In the genomic region with DNA sequence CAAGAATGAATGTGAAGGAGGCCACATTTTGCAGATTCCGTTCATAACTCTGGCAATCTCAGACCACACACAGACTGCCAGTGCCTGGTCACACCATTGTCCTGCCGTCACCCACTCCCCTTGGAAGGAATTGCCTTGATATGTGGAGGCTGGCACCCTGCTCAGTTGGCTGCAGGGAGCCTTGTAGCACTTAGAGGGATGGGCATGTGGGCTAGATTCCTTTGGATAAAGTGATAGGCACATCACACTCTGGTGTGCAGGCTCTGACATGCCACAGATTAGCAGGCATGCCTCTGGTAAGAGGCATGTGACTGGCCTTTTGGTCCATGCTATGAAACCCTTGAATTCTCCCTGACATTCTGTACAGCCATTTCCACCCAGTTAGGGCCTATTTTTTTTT, we compare ENCODE assay signal across 2 cellular contexts.
TF ChIP-seq lines count a peak whose summit lies in the region.

No MANE protein-coding gene starts in this region.

TF ChIP-seq in SK-N-SH treated with all-trans-retinoic acid at 6 μM for 48 hours, 23 proteins besides CTCF, POLR2A, EP300 and RAD21:
- TF ChIP-seq, protein P1, sequence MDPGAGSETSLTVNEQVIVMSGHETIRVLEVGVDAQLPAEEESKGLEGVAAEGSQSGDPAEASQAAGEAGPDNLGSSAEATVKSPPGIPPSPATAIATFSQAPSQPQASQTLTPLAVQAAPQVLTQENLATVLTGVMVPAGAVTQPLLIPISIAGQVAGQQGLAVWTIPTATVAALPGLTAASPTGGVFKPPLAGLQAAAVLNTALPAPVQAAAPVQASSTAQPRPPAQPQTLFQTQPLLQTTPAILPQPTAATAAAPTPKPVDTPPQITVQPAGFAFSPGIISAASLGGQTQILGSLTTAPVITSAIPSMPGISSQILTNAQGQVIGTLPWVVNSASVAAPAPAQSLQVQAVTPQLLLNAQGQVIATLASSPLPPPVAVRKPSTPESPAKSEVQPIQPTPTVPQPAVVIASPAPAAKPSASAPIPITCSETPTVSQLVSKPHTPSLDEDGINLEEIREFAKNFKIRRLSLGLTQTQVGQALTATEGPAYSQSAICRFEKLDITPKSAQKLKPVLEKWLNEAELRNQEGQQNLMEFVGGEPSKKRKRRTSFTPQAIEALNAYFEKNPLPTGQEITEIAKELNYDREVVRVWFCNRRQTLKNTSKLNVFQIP (CRISPR knock-in tag; IDR thresholded peaks at IDR 0.05; ENCODE audit: borderline replicate concordance, low read depth) = no peak
- no peak for TF ChIP-seq ZFP30 (CRISPR knock-in tag; IDR thresholded peaks at IDR 0.05)
- TF ChIP-seq SNAI2 (CRISPR knock-in tag; IDR thresholded peaks at IDR 0.05) = no peak
- TF ChIP-seq ESRRG (CRISPR knock-in tag; IDR thresholded peaks at IDR 0.05) = no peak
- TF ChIP-seq, protein P2, sequence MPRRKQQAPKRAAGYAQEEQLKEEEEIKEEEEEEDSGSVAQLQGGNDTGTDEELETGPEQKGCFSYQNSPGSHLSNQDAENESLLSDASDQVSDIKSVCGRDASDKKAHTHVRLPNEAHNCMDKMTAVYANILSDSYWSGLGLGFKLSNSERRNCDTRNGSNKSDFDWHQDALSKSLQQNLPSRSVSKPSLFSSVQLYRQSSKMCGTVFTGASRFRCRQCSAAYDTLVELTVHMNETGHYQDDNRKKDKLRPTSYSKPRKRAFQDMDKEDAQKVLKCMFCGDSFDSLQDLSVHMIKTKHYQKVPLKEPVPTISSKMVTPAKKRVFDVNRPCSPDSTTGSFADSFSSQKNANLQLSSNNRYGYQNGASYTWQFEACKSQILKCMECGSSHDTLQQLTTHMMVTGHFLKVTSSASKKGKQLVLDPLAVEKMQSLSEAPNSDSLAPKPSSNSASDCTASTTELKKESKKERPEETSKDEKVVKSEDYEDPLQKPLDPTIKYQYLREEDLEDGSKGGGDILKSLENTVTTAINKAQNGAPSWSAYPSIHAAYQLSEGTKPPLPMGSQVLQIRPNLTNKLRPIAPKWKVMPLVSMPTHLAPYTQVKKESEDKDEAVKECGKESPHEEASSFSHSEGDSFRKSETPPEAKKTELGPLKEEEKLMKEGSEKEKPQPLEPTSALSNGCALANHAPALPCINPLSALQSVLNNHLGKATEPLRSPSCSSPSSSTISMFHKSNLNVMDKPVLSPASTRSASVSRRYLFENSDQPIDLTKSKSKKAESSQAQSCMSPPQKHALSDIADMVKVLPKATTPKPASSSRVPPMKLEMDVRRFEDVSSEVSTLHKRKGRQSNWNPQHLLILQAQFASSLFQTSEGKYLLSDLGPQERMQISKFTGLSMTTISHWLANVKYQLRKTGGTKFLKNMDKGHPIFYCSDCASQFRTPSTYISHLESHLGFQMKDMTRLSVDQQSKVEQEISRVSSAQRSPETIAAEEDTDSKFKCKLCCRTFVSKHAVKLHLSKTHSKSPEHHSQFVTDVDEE (CRISPR knock-in tag; IDR thresholded peaks at IDR 0.05) = no peak
- no peak for TF ChIP-seq CSDC2 (CRISPR knock-in tag; IDR thresholded peaks at IDR 0.05)
- TF ChIP-seq OSR1 (CRISPR knock-in tag; IDR thresholded peaks at IDR 0.05) = no peak
- TF ChIP-seq ZNF8 (CRISPR knock-in tag; IDR thresholded peaks at IDR 0.05) = no peak
- TF ChIP-seq, protein P3, sequence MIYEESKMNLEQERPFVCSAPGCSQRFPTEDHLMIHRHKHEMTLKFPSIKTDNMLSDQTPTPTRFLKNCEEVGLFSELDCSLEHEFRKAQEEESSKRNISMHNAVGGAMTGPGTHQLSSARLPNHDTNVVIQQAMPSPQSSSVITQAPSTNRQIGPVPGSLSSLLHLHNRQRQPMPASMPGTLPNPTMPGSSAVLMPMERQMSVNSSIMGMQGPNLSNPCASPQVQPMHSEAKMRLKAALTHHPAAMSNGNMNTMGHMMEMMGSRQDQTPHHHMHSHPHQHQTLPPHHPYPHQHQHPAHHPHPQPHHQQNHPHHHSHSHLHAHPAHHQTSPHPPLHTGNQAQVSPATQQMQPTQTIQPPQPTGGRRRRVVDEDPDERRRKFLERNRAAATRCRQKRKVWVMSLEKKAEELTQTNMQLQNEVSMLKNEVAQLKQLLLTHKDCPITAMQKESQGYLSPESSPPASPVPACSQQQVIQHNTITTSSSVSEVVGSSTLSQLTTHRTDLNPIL (CRISPR knock-in tag; IDR thresholded peaks at IDR 0.05; ENCODE audit: low read depth) = no peak
- TF ChIP-seq ARNTL (CRISPR knock-in tag; IDR thresholded peaks at IDR 0.05; ENCODE audit: borderline replicate concordance, low read depth) = no peak
- TF ChIP-seq RARB (CRISPR knock-in tag; IDR thresholded peaks at IDR 0.05) = no peak
- TF ChIP-seq, protein P4, sequence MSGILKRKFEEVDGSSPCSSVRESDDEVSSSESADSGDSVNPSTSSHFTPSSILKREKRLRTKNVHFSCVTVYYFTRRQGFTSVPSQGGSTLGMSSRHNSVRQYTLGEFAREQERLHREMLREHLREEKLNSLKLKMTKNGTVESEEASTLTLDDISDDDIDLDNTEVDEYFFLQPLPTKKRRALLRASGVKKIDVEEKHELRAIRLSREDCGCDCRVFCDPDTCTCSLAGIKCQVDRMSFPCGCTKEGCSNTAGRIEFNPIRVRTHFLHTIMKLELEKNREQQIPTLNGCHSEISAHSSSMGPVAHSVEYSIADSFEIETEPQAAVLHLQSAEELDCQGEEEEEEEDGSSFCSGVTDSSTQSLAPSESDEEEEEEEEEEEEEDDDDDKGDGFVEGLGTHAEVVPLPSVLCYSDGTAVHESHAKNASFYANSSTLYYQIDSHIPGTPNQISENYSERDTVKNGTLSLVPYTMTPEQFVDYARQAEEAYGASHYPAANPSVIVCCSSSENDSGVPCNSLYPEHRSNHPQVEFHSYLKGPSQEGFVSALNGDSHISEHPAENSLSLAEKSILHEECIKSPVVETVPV (CRISPR knock-in tag; IDR thresholded peaks at IDR 0.05) = no peak
- no peak for TF ChIP-seq ZNF70 (CRISPR knock-in tag; IDR thresholded peaks at IDR 0.05)
- TF ChIP-seq, protein P5, sequence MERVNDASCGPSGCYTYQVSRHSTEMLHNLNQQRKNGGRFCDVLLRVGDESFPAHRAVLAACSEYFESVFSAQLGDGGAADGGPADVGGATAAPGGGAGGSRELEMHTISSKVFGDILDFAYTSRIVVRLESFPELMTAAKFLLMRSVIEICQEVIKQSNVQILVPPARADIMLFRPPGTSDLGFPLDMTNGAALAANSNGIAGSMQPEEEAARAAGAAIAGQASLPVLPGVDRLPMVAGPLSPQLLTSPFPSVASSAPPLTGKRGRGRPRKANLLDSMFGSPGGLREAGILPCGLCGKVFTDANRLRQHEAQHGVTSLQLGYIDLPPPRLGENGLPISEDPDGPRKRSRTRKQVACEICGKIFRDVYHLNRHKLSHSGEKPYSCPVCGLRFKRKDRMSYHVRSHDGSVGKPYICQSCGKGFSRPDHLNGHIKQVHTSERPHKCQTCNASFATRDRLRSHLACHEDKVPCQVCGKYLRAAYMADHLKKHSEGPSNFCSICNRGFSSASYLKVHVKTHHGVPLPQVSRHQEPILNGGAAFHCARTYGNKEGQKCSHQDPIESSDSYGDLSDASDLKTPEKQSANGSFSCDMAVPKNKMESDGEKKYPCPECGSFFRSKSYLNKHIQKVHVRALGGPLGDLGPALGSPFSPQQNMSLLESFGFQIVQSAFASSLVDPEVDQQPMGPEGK (CRISPR knock-in tag; IDR thresholded peaks at IDR 0.05; ENCODE audit: borderline replicate concordance) = no peak
- TF ChIP-seq BACH2 (CRISPR knock-in tag; IDR thresholded peaks at IDR 0.05; ENCODE audit: borderline replicate concordance) = no peak
- TF ChIP-seq ZC3H10 (CRISPR knock-in tag; IDR thresholded peaks at IDR 0.05) = no peak
- TF ChIP-seq ISL1 (CRISPR knock-in tag; IDR thresholded peaks at IDR 0.05) = no peak

TF ChIP-seq in SK-N-SH, 30 proteins besides CTCF, POLR2A, EP300 and RAD21:
- TF ChIP-seq GATA2 (CRISPR knock-in tag; IDR thresholded peaks at IDR 0.05) (no peak), RFX5 (IDR thresholded peaks at IDR 0.05; ENCODE audit: low read length) (no peak), NFIC (IDR thresholded peaks at IDR 0.05; ENCODE audit: borderline replicate concordance) (no peak), SMC3 (IDR thresholded peaks at IDR 0.05; ENCODE audit: low read depth, low read length) (no peak), SIN3A (IDR thresholded peaks at IDR 0.05; ENCODE audit: borderline replicate concordance, low read depth, low read length) (no peak), TAF1 (IDR thresholded peaks at IDR 0.05; ENCODE audit: borderline replicate concordance, low read depth, low read length) (no peak), CHD2 (IDR thresholded peaks at IDR 0.05; ENCODE audit: low read length, partially characterized antibody) (no peak), GABPA (IDR thresholded peaks at IDR 0.05; ENCODE audit: low read depth) (no peak)
- TF ChIP-seq, protein P6, sequence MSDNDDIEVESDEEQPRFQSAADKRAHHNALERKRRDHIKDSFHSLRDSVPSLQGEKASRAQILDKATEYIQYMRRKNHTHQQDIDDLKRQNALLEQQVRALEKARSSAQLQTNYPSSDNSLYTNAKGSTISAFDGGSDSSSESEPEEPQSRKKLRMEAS (IDR thresholded peaks at IDR 0.05; ENCODE audit: low read depth) = no peak
